20 cellular contexts compared by ENCODE assay signal in genomic region chr5:147177125-147177840, GRCh38. TPM values are rescaled to one million over a fixed set of nuclear protein-coding genes. Genes with fewer than 3 reads are reported as not detected.
DNase-seq lines count a peak whose midpoint lies in the region; ATAC-seq and TF ChIP-seq lines count a peak whose summit lies in the region.
"Had no signal": no experiment of that assay in that cellular context is flagged by ENCODE, and none has a peak within 500 bp of the region (broad histone marks: within the 10 kb centered on the region; RNA-seq: fewer than 3 reads in every experiment).

No MANE protein-coding gene starts in this region.

- no peaks in the 10 kb centered on the region for H3K27me3 ChIP-seq in CD4-positive, alpha-beta memory T cell (ENCODE audit: insufficient read depth, low read length)
- H3K27me3 ChIP-seq: BLaER1 treated with 17β-estradiol and CSF1 and Interleukin-3, amounts not matched to agents 10 nM and 100 nM had no signal

- POLR2A ChIA-PET in HEK293 (lab: Yijun Ruan, JAX): no interaction called here
- POLR2A ChIA-PET in CD4-positive, alpha-beta memory T cell (lab: Charles Lee; ENCODE audit: partially characterized antibody): no interaction called here

- no peaks in the 10 kb centered on the region for H3K9me3 ChIP-seq in HEK293 (ENCODE audit: control insufficient read depth, insufficient read depth, low read depth, low read length)
- no peaks in the 10 kb centered on the region for H3K9me3 ChIP-seq in CD4-positive, alpha-beta memory T cell (ENCODE audit: control insufficient read depth in 1 of 2, low read length in 2 of 2)
- H3K9me3 ChIP-seq: BLaER1 treated with 17β-estradiol and CSF1 and Interleukin-3, amounts not matched to agents 10 nM and 100 nM had no signal

- no peak overlapping the region for H3K4me3 Mint-ChIP-seq in CD4-positive, alpha-beta memory T cell
- H3K4me3 Mint-ChIP-seq: T-helper 1 cell treated with Interleukin-12 subunit alpha and Interleukin-12 subunit beta and Interleukin-4 antibody, amounts not matched to agents 30 μg/mL and 1 μg/mL, for 36 hours had no signal

- peaks cover 0 to 4% of the 10 kb centered on the region in 2 donors for H3K27me3 Mint-ChIP-seq in CD4-positive, alpha-beta memory T cell

- DNase-seq in amniotic epithelial cell (ENCODE audit: low read depth) (peak; percentile 46), glomerular visceral epithelial cell (ENCODE audit: extremely low spot score) (peak; percentile 88), hippocampal formation (lab: John Stamatoyannopoulos, UW) (no peak)
- no peak for DNase-seq in CD4-positive, alpha-beta memory T cell
- DNase-seq: activated effector memory CD4-positive, alpha-beta T cell treated with anti-CD3 and anti-CD28 coated beads, Interleukin-2, amount 50 U/mL, for 16 hours; anterior cingulate cortex; dermis blood vessel endothelial cell; DND-41; H7; hypothalamus; left cardiac atrium; NCI-H1694; nucleus accumbens; stimulated activated CD4-positive, alpha-beta T cell treated with anti-CD3 and anti-CD28 coated beads, Interleukin-4, amount 100 ng/mL, for 4 hours had no signal

- H3K27ac ChIP-seq in HEK293 (ENCODE audit: extremely low read depth, low read depth, low read length): no peak overlapping the region
- H3K27ac ChIP-seq in CD4-positive, alpha-beta memory T cell (ENCODE audit: low read depth, low read length): no peak overlapping the region
- H3K27ac ChIP-seq: BLaER1 treated with 17β-estradiol and CSF1 and Interleukin-3, amounts not matched to agents 10 nM and 100 nM had no signal

- intact Hi-C loops in CD4-positive, alpha-beta memory T cell (cut with micrococcal nuclease): no loop called here

- peaks cover 0 to 4% (median 0%) of the 10 kb centered on the region in 8 donors for H3K9me3 Mint-ChIP-seq in CD4-positive, alpha-beta memory T cell
- H3K9me3 Mint-ChIP-seq: T-helper 1 cell treated with Interleukin-12 subunit alpha and Interleukin-12 subunit beta and Interleukin-4 antibody, amounts not matched to agents 30 μg/mL and 1 μg/mL, for 36 hours had no signal

- TF ChIP-seq CTCF in HEK293 (tag by site-specific recombination; IDR thresholded peaks at IDR 0.05): no peak

- CTCF ChIA-PET in HEK293 (lab: Yijun Ruan, JAX): interaction anchor here (0.7 to 5.7 kb wide), 2 partner anchors 11 to 335 kb away, joined by 3 to 40 read pairs; no protein-coding TSS in a partner anchor
- CTCF ChIA-PET in CD4-positive, alpha-beta memory T cell (lab: Charles Lee; ENCODE audit: partially characterized antibody): interaction anchor here (0.7 to 6.8 kb wide), 2 partner anchors 8 to 11 kb away, joined by 3 to 47 read pairs; no protein-coding TSS in a partner anchor

- H3K4me1 Mint-ChIP-seq in CD4-positive, alpha-beta memory T cell: no peaks in the 10 kb centered on the region

- H3K4me1 ChIP-seq in HEK293 (ENCODE audit: control insufficient read depth, insufficient read depth, low read length): no peaks in the 10 kb centered on the region
- H3K4me1 ChIP-seq in CD4-positive, alpha-beta memory T cell (ENCODE audit: insufficient read depth, low read length): no peaks in the 10 kb centered on the region
- H3K4me1 ChIP-seq: BLaER1 treated with 17β-estradiol and CSF1 and Interleukin-3, amounts not matched to agents 10 nM and 100 nM had no signal

- no peaks in the 10 kb centered on the region for H3K36me3 Mint-ChIP-seq in CD4-positive, alpha-beta memory T cell

- no peak overlapping the region for H3K27ac Mint-ChIP-seq in CD4-positive, alpha-beta memory T cell
- H3K27ac Mint-ChIP-seq: T-helper 1 cell treated with Interleukin-12 subunit alpha and Interleukin-12 subunit beta and Interleukin-4 antibody, amounts not matched to agents 30 μg/mL and 1 μg/mL, for 36 hours had no signal

- no peak for ATAC-seq in GM18907 (IDR thresholded peaks at IDR 0.05; ENCODE audit: unreplicated experiment)
- ATAC-seq in GM21381 (IDR thresholded peaks at IDR 0.05; ENCODE audit: unreplicated experiment): no peak
- ATAC-seq: left cardiac atrium had no signal

- no peaks in the 10 kb centered on the region for H3K36me3 ChIP-seq in HEK293 (ENCODE audit: control insufficient read depth in 2 of 2, insufficient read depth in 1 of 2, low read length in 2 of 2)
- no peaks in the 10 kb centered on the region for H3K36me3 ChIP-seq in CD4-positive, alpha-beta memory T cell (ENCODE audit: insufficient read depth, low read length)
- H3K36me3 ChIP-seq: BLaER1 treated with 17β-estradiol and CSF1 and Interleukin-3, amounts not matched to agents 10 nM and 100 nM had no signal

- H3K4me3 ChIP-seq in HEK293 (ENCODE audit: low read depth, low read length): no peak overlapping the region
- H3K4me3 ChIP-seq in CD4-positive, alpha-beta memory T cell (ENCODE audit: low read length in 2 of 2): no peak overlapping the region
- H3K4me3 ChIP-seq: BLaER1 treated with 17β-estradiol and CSF1 and Interleukin-3, amounts not matched to agents 10 nM and 100 nM had no signal

TF ChIP-seq in HEK293, 187 proteins besides CTCF, POLR2A, EP300 and RAD21:
- TF ChIP-seq ZNF837 (tag by site-specific recombination; IDR thresholded peaks at IDR 0.05): no peak
- TF ChIP-seq GLIS1 (tag by site-specific recombination; IDR thresholded peaks at IDR 0.05): peak; percentile 62; the same call in 1 of the 2 replicates
- TF ChIP-seq ZNF776 (tag by site-specific recombination; IDR thresholded peaks at IDR 0.05; ENCODE audit: borderline replicate concordance): no peak

RNA-seq across cellular contexts. Expression of gene STK32A, which starts 57.5 kb away (rescaled TPM):
- not detected for total RNA-seq in CD4-positive, alpha-beta memory T cell
- polyA plus RNA-seq in CD4-positive, alpha-beta memory T cell: not detected
- total RNA-seq: dermis blood vessel endothelial cell, mononuclear cell had no signal

Comparison
In these comparisons a context has a peak if more than half of its experiments do, and no peak if none do; other contexts are left out.
1. DNase-seq: peak in amniotic epithelial cell (single experiment) and glomerular visceral epithelial cell (single experiment); none in hippocampal formation (0 of 2) and CD4-positive, alpha-beta memory T cell (0 of 5).